ENCODE assay signal across 8 cellular contexts in genomic region chr10:14093735-14094484, GRCh38.
DNase-seq lines count a peak whose midpoint lies in the region; ATAC-seq and TF ChIP-seq lines count a peak whose summit lies in the region.

No MANE protein-coding gene starts in this region.

- H3K4me3 ChIP-seq in adrenal gland, result no peak overlapping the region
- no peak overlapping the region for H3K4me3 ChIP-seq in hepatocyte

- H3K27me3 Mint-ChIP-seq in activated naive CD8-positive, alpha-beta T cell treated with anti-CD3 and anti-CD28 coated beads for 36 hours, result no peaks in the 10 kb centered on the region
- H3K27me3 Mint-ChIP-seq in activated T-helper 1 cell treated with anti-CD3 and anti-CD28 coated beads, Interleukin-12 subunit alpha, Interleukin-12 subunit beta, Interleukin-2, Interleukin-4 antibody, amounts not matched to agents 30 ng/mL and 10 ng/mL and 1 ng/mL, durations not matched to agents 14 hours and 24 hours and 36 hours (ENCODE audit: insufficient read depth), result no peaks in the 10 kb centered on the region

- WGBS in adrenal gland, 4 donors, result 50 to 52% (median 52%) methylated on average over 14 of the region's 14 CpGs
- 48% methylated on average over 14 of the region's 14 CpGs for WGBS in hepatocyte (ENCODE audit: low lambda C conversion rate, missing lambda C conversion rate)

- no peaks in the 10 kb centered on the region for H3K36me3 Mint-ChIP-seq in activated naive CD8-positive, alpha-beta T cell treated with anti-CD3 and anti-CD28 coated beads for 36 hours
- H3K36me3 Mint-ChIP-seq in activated T-helper 1 cell treated with anti-CD3 and anti-CD28 coated beads, Interleukin-12 subunit alpha, Interleukin-12 subunit beta, Interleukin-2, Interleukin-4 antibody, amounts not matched to agents 30 ng/mL and 10 ng/mL and 1 ng/mL, durations not matched to agents 14 hours and 24 hours and 36 hours (ENCODE audit: low read depth), result no peaks in the 10 kb centered on the region

- in situ Hi-C loops in GM13977 (cut with MboI; ENCODE audit: low pct_unique_long_range_greater_than_20kb, low sequenced_read_pairs, unreplicated experiment), result no loop called here

- no peaks in the 10 kb centered on the region for H3K9me2 ChIP-seq in hepatocyte (replicated peaks; ENCODE audit: insufficient read depth)

- no peaks in the 10 kb centered on the region for H3K9me3 Mint-ChIP-seq in activated naive CD8-positive, alpha-beta T cell treated with anti-CD3 and anti-CD28 coated beads for 36 hours
- H3K9me3 Mint-ChIP-seq in activated T-helper 1 cell treated with anti-CD3 and anti-CD28 coated beads, Interleukin-12 subunit alpha, Interleukin-12 subunit beta, Interleukin-2, Interleukin-4 antibody, amounts not matched to agents 30 ng/mL and 10 ng/mL and 1 ng/mL, durations not matched to agents 14 hours and 24 hours and 36 hours, result no peaks in the 10 kb centered on the region

- H3K27me3 ChIP-seq in adrenal gland (no peaks in the 10 kb centered on the region), hepatocyte (no peaks in the 10 kb centered on the region)

- H4K20me1 ChIP-seq in hepatocyte (ENCODE audit: insufficient read depth, poor library complexity, severe bottlenecking), result no peaks in the 10 kb centered on the region

- H3K4me1 Mint-ChIP-seq in activated naive CD8-positive, alpha-beta T cell treated with anti-CD3 and anti-CD28 coated beads for 36 hours, result no peaks in the 10 kb centered on the region
- H3K4me1 Mint-ChIP-seq in activated T-helper 1 cell treated with anti-CD3 and anti-CD28 coated beads, Interleukin-12 subunit alpha, Interleukin-12 subunit beta, Interleukin-2, Interleukin-4 antibody, amounts not matched to agents 30 ng/mL and 10 ng/mL and 1 ng/mL, durations not matched to agents 14 hours and 24 hours and 36 hours (ENCODE audit: low read depth), result no peaks in the 10 kb centered on the region

- H3K27ac ChIP-seq in 22Rv1 (no peak overlapping the region), adrenal gland (no peak overlapping the region), hepatocyte (no peak overlapping the region)

- H3K4me1 ChIP-seq in adrenal gland (replicated peaks in 1 of 2) (no peaks in the 10 kb centered on the region), hepatocyte (ENCODE audit: insufficient read depth) (no peaks in the 10 kb centered on the region)

- H3K36me3 ChIP-seq in adrenal gland (replicated peaks in 1 of 2) (no peaks in the 10 kb centered on the region), hepatocyte (replicated peaks; ENCODE audit: insufficient read depth, low read depth) (no peaks in the 10 kb centered on the region)

- H3K27ac Mint-ChIP-seq in activated naive CD8-positive, alpha-beta T cell treated with anti-CD3 and anti-CD28 coated beads for 36 hours, result no peak overlapping the region
- H3K27ac Mint-ChIP-seq in activated T-helper 1 cell treated with anti-CD3 and anti-CD28 coated beads, Interleukin-12 subunit alpha, Interleukin-12 subunit beta, Interleukin-2, Interleukin-4 antibody, amounts not matched to agents 30 ng/mL and 10 ng/mL and 1 ng/mL, durations not matched to agents 14 hours and 24 hours and 36 hours, result no peak overlapping the region

- no peak overlapping the region for H2AFZ ChIP-seq in hepatocyte

- no peak overlapping the region for H3K4me2 ChIP-seq in hepatocyte

- no peak for ATAC-seq in esophagus mucosa

- no peak overlapping the region for H3K4me3 Mint-ChIP-seq in activated naive CD8-positive, alpha-beta T cell treated with anti-CD3 and anti-CD28 coated beads for 36 hours
- no peak overlapping the region for H3K4me3 Mint-ChIP-seq in activated T-helper 1 cell treated with anti-CD3 and anti-CD28 coated beads, Interleukin-12 subunit alpha, Interleukin-12 subunit beta, Interleukin-2, Interleukin-4 antibody, amounts not matched to agents 30 ng/mL and 10 ng/mL and 1 ng/mL, durations not matched to agents 14 hours and 24 hours and 36 hours

- intact Hi-C loops in adrenal gland (cut with DNase I), result loop anchor here in 1 of 2 donors (10.0 kb wide), 1 partner anchor 309 kb away; no protein-coding TSS in a partner anchor
- intact Hi-C loops in activated T-helper 1 cell treated with anti-CD3 and anti-CD28 coated beads, Interleukin-12 subunit alpha, Interleukin-12 subunit beta, Interleukin-2, Interleukin-4 antibody, amounts not matched to agents 30 ng/mL and 10 ng/mL and 1 ng/mL, durations not matched to agents 14 hours and 24 hours and 36 hours (cut with micrococcal nuclease), result no loop called here

- TF ChIP-seq CTCF in 22Rv1 (IDR thresholded peaks at IDR 0.05) (peak; percentile 1; the same call in 1 of the 2 replicates), GM13977 (IDR thresholded peaks at IDR 0.05; ENCODE audit: extremely low read depth, insufficient read depth, missing control alignments) (no peak), adrenal gland (IDR thresholded peaks at IDR 0.05) (peak in 4 of 6 experiments; percentile 39 to 49 (median 47)), hepatocyte (IDR thresholded peaks at IDR 0.05; ENCODE audit: poor library complexity) (peak; percentile 71)

- no peak for TF ChIP-seq POLR2A in adrenal gland (IDR thresholded peaks at IDR 0.05)

- H3K79me2 ChIP-seq in hepatocyte, result no peaks in the 10 kb centered on the region

- DNase-seq in GM13977 (ENCODE audit: low spot score) (peak; percentile 23), adrenal gland (no peak), hepatocyte (ENCODE audit: low spot score) (peak; percentile 30), activated T-cell treated with anti-CD3 and anti-CD28 coated beads for 4 hours (no peak)
- no peak for DNase-seq in activated naive CD8-positive, alpha-beta T cell treated with anti-CD3 and anti-CD28 coated beads for 36 hours
- no peak for DNase-seq in activated T-helper 1 cell treated with anti-CD3 and anti-CD28 coated beads, Interleukin-12 subunit alpha, Interleukin-12 subunit beta, Interleukin-2, Interleukin-4 antibody, amounts not matched to agents 30 ng/mL and 10 ng/mL and 1 ng/mL, durations not matched to agents 14 hours and 24 hours and 36 hours (ENCODE audit: low spot score)

- no peaks in the 10 kb centered on the region for H3K9me3 ChIP-seq in adrenal gland (replicated peaks in 1 of 3)
- no peaks in the 10 kb centered on the region for H3K9me3 ChIP-seq in hepatocyte (ENCODE audit: low read depth)

Comparison
In these comparisons a context has a peak if more than half of its experiments do, and no peak if none do; other contexts are left out.
1. DNase-seq: peak in GM13977 (single experiment) and hepatocyte (single experiment); none in adrenal gland (0 of 7), activated T-cell treated with anti-CD3 and anti-CD28 coated beads for 4 hours (single experiment), activated naive CD8-positive, alpha-beta T cell treated with anti-CD3 and anti-CD28 coated beads for 36 hours (single experiment) and activated T-helper 1 cell treated with anti-CD3 and anti-CD28 coated beads, Interleukin-12 subunit alpha, Interleukin-12 subunit beta, Interleukin-2, Interleukin-4 antibody, amounts not matched to agents 30 ng/mL and 10 ng/mL and 1 ng/mL, durations not matched to agents 14 hours and 24 hours and 36 hours (single experiment).